In the genomic region with DNA sequence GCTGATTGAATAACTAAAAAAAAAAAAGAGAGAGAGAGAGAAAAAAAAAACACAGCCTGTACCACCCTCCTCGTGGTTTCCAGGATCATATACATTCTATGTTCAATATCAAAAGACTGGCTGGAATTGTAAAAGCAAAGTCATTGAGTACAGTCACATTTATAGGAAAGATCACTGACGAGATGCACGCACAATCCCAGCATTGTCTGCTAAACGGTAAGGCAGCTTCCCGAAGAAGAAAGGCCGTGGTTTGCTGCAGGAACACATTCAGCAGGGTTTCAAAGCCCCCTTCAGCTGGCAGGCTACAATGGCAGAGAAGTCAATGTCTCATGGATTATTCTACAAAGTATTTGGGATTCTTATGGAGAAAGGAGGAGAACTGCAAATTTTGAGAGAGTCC, we compare ENCODE assay signal across 25 cellular contexts.
"Had no signal": no experiment of that assay in that cellular context is flagged by ENCODE, and none has a peak within 500 bp of the region (broad histone marks: within the 10 kb centered on the region; RNA-seq: fewer than 3 reads in every experiment).

No MANE protein-coding gene starts in this region.

- H3K27ac ChIP-seq: adrenal gland, SJSA1 had no signal

- H3K4me3 ChIP-seq: adrenal gland, MG63, SJSA1 had no signal

- H3K4me3 Mint-ChIP-seq: activated CD8-positive, alpha-beta T cell treated with anti-CD3 and anti-CD28 coated beads, Interleukin-2, amount 10 ng/mL, durations not matched to agents 7 days and 5 days; activated naive CD4-positive, alpha-beta T cell treated with anti-CD3 and anti-CD28 coated beads, Interleukin-2, amount 10 ng/mL, durations not matched to agents 7 days and 5 days; activated naive CD8-positive, alpha-beta T cell treated with anti-CD3 and anti-CD28 coated beads, Interleukin-2, amount 10 ng/mL, durations not matched to agents 7 days and 5 days; activated T-cell treated with anti-CD3 and anti-CD28 coated beads, Interleukin-2, amount 50 U/mL, for 4 hours; T-helper 1 cell treated with Interleukin-12 subunit alpha and Interleukin-12 subunit beta and Interleukin-4 antibody, amounts not matched to agents 30 μg/mL and 1 μg/mL, for 36 hours had no signal

- H3K9me3 ChIP-seq: adrenal gland, MG63, SJSA1 had no signal

- H3K9me3 Mint-ChIP-seq: activated naive CD4-positive, alpha-beta T cell treated with anti-CD3 and anti-CD28 coated beads, Interleukin-2, amount 10 ng/mL, durations not matched to agents 7 days and 5 days; activated naive CD8-positive, alpha-beta T cell treated with anti-CD3 and anti-CD28 coated beads, Interleukin-2, amount 10 ng/mL, durations not matched to agents 7 days and 5 days; activated T-cell treated with anti-CD3 and anti-CD28 coated beads, Interleukin-2, amount 50 U/mL, for 4 hours; activated T-helper 2 cell treated with anti-CD3 and anti-CD28 coated beads, Interferon-gamma antibody, Interleukin-2, Interleukin-4, amounts not matched to agents 10 μg/mL and 5 μg/mL and 100 μg/mL, durations not matched to agents 14 hours and 24 hours and 36 hours; T-helper 1 cell treated with Interleukin-12 subunit alpha and Interleukin-12 subunit beta and Interleukin-4 antibody, amounts not matched to agents 30 μg/mL and 1 μg/mL, for 36 hours had no signal

- H3K27me3 Mint-ChIP-seq: activated naive CD4-positive, alpha-beta T cell treated with anti-CD3 and anti-CD28 coated beads, Interleukin-2, amount 10 ng/mL, durations not matched to agents 7 days and 5 days; activated naive CD8-positive, alpha-beta T cell treated with anti-CD3 and anti-CD28 coated beads, Interleukin-2, amount 10 ng/mL, durations not matched to agents 7 days and 5 days had no signal

- DNase-seq: activated CD4-positive, alpha-beta T cell treated with anti-CD3 and anti-CD28 coated beads for 48 hours; activated CD4-positive, alpha-beta T cell treated with anti-CD3 and anti-CD28 coated beads, Interleukin-2, amount 50 U/mL, for 4 hours; activated CD4-positive, CD25-positive, alpha-beta regulatory T cell treated with anti-CD3 and anti-CD28 coated beads, Interleukin-2, amount 50 U/mL, for 72 hours; activated CD8-positive, alpha-beta T cell treated with anti-CD3 and anti-CD28 coated beads, Interleukin-2, amount 10 ng/mL, durations not matched to agents 7 days and 5 days; activated gamma-delta T cell treated with Interleukin-2 at 50 U/mL for 16 hours; activated naive CD4-positive, alpha-beta T cell treated with anti-CD3 and anti-CD28 coated beads, Interleukin-2, amount 10 ng/mL, durations not matched to agents 7 days and 5 days; activated naive CD8-positive, alpha-beta T cell treated with anti-CD3 and anti-CD28 coated beads, Interleukin-2, amount 10 ng/mL, durations not matched to agents 7 days and 5 days; activated T-cell treated with anti-CD3 and anti-CD28 coated beads, Interleukin-2, amount 50 U/mL, for 4 hours; MG63; MV-4-11; NCI-H1092 treated with DMSO at 0.1 percent for 48 hours; NCI-H1417 treated with DMSO at 0.1 percent for 48 hours; NCI-H1694; NCI-H2029; NCI-H2107; NCI-H2171 treated with DMSO at 0.1 percent for 48 hours; NCI-H345; NCI-H510A; NCI-H526 treated with DMSO at 0.1 percent for 48 hours; PC-3; SHP77 had no signal

- H3K27me3 ChIP-seq: adrenal gland, MG63, SJSA1 had no signal

- H3K4me1 ChIP-seq: adrenal gland, SJSA1 had no signal

- H3K4me1 Mint-ChIP-seq: activated naive CD8-positive, alpha-beta T cell treated with anti-CD3 and anti-CD28 coated beads, Interleukin-2, amount 10 ng/mL, durations not matched to agents 7 days and 5 days had no signal

- H3K36me3 Mint-ChIP-seq: activated naive CD8-positive, alpha-beta T cell treated with anti-CD3 and anti-CD28 coated beads, Interleukin-2, amount 10 ng/mL, durations not matched to agents 7 days and 5 days had no signal

- ATAC-seq: activated CD8-positive, alpha-beta T cell treated with anti-CD3 and anti-CD28 coated beads, Interleukin-2, amount 10 ng/mL, durations not matched to agents 7 days and 5 days; activated T-cell treated with anti-CD3 and anti-CD28 coated beads, Interleukin-2, amount 50 U/mL, for 4 hours; PC-3 had no signal

- H3K27ac Mint-ChIP-seq: activated CD8-positive, alpha-beta T cell treated with anti-CD3 and anti-CD28 coated beads, Interleukin-2, amount 10 ng/mL, durations not matched to agents 7 days and 5 days; activated naive CD4-positive, alpha-beta T cell treated with anti-CD3 and anti-CD28 coated beads, Interleukin-2, amount 10 ng/mL, durations not matched to agents 7 days and 5 days; activated naive CD8-positive, alpha-beta T cell treated with anti-CD3 and anti-CD28 coated beads, Interleukin-2, amount 10 ng/mL, durations not matched to agents 7 days and 5 days; activated T-helper 2 cell treated with anti-CD3 and anti-CD28 coated beads, Interferon-gamma antibody, Interleukin-2, Interleukin-4, amounts not matched to agents 10 μg/mL and 5 μg/mL and 100 μg/mL, durations not matched to agents 14 hours and 24 hours and 36 hours; T-helper 1 cell treated with Interleukin-12 subunit alpha and Interleukin-12 subunit beta and Interleukin-4 antibody, amounts not matched to agents 30 μg/mL and 1 μg/mL, for 36 hours had no signal
